11 cellular contexts compared by ENCODE assay signal in the genomic region with DNA sequence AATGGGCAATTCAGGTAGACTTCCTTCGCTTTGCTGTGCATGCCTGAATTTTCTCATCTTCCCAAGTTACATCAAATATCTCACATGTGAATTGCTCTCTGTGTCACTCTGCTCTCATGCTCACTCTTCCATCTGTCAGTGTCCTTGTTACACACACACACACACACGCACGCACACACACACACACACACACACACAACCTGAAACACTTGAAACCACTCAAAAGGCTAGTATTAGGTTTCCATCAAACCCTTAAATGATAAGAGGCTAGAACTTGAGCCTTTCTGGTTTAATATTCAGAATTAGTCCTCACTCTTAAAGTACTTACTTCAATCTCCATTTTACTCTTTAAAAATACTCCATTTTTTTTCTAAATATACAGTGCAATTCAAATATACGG.
"Had no signal": no experiment of that assay in that cellular context is flagged by ENCODE, and none has a peak within 500 bp of the region (broad histone marks: within the 10 kb centered on the region; RNA-seq: fewer than 3 reads in every experiment).

No MANE protein-coding gene starts in this region.

- DNase-seq: activated B cell treated with CpG ODN at 0.5 μM for 24 hours; activated CD4-positive, alpha-beta T cell treated with anti-CD3 and anti-CD28 coated beads, Interleukin-2, amount 10 ng/mL, durations not matched to agents 24 days and 14 days; activated naive CD4-positive, alpha-beta T cell treated with Interleukin-2 at 50 U/mL for 16 hours; anterior cingulate cortex; cerebellar nuclear complex; effector memory CD4-positive, alpha-beta T cell; foreskin fibroblast; left ventricle myocardium superior; naive thymus-derived CD8-positive, alpha-beta T cell; stimulated activated CD4-positive, alpha-beta T cell treated with anti-CD3 and anti-CD28 coated beads, Interleukin-1b, Interleukin-23, amount 100 ng/mL, for 48 hours; stomach had no signal
